ENCODE assay signal across 8 cellular contexts in genomic region chr10:102744374-102745051, GRCh38. TPM values are rescaled to one million over a fixed set of nuclear protein-coding genes. Genes with fewer than 3 reads are reported as not detected.
DNase-seq lines count a peak whose midpoint lies in the region; ATAC-seq and TF ChIP-seq lines count a peak whose summit lies in the region.

No MANE protein-coding gene starts in this region.

- ATAC-seq in Right ventricle myocardium superior (ENCODE audit: poor library complexity) (peak; percentile 4), memory B cell (ENCODE audit: low read depth) (no peak)

- 2 to 3% methylated on average over 8 to 9 of the region's 9 CpGs for WGBS in thyroid gland, 2 donors

- peaks cover 1% of the 10 kb centered on the region for H3K9me3 Mint-ChIP-seq in memory B cell

- no peaks in the 10 kb centered on the region for H3K27me3 ChIP-seq in colonic mucosa
- no peaks in the 10 kb centered on the region for H3K27me3 ChIP-seq in thyroid gland

- H3K9me3 ChIP-seq in colonic mucosa (no peaks in the 10 kb centered on the region), thyroid gland (no peaks in the 10 kb centered on the region)

- peak overlapping the region; percentile 92 for H3K27ac Mint-ChIP-seq in memory B cell

- H3K4me3 ChIP-seq in colonic mucosa (peak overlapping the region; percentile 97), thyroid gland (replicated peaks in 1 of 3) (peak overlapping the region; percentile 43 to 74 (median 57))

- peaks cover 9% of the 10 kb centered on the region for H3K36me3 Mint-ChIP-seq in memory B cell

- H3K4me1 ChIP-seq in colonic mucosa (peaks cover 7% of the 10 kb centered on the region), thyroid gland (peaks cover 33 to 38% of the 10 kb centered on the region in 2 donors)

- H3K36me3 ChIP-seq in colonic mucosa, result no peaks in the 10 kb centered on the region
- no peaks in the 10 kb centered on the region for H3K36me3 ChIP-seq in thyroid gland

- DNase-seq in Right ventricle myocardium superior (peak; percentile 47), cardiac septum (ENCODE audit: low spot score) (no peak), OCI-M1 (lab: John Stamatoyannopoulos, UW) (peak; percentile 45), colonic mucosa (no peak), memory B cell (ENCODE audit: low spot score in 2 of 2) (no peak), thyroid gland (peak; percentile 95 to 96), cerebellum (ENCODE audit: low spot score) (no peak), cerebellar nuclear complex (lab: John Stamatoyannopoulos, UW) (no peak)

- peak in 1 of 2 donors; percentile 82 for TF ChIP-seq POLR2A in thyroid gland (IDR thresholded peaks at IDR 0.05)

- no peaks in the 10 kb centered on the region for H3K27me3 Mint-ChIP-seq in memory B cell

- peak overlapping the region; percentile 96 for H3K4me3 Mint-ChIP-seq in memory B cell

- H3K27ac ChIP-seq in colonic mucosa (peak overlapping the region; percentile 79), thyroid gland (peak overlapping the region; percentile 84 to 93 (median 90))

- intact Hi-C loops in Right ventricle myocardium superior (cut with DNase I) (no loop called here), cardiac septum (cut with DNase I) (no loop called here), colonic mucosa (cut with DNase I) (no loop called here), thyroid gland (cut with DNase I) (loop anchor here (10.0 kb wide), 1 partner anchor 70 kb away; no protein-coding TSS in a partner anchor)

- no peak for TF ChIP-seq CTCF in colonic mucosa (IDR thresholded peaks at IDR 0.05)
- no peak for TF ChIP-seq CTCF in thyroid gland (IDR thresholded peaks at IDR 0.05)

- H3K9ac ChIP-seq in colonic mucosa (ENCODE audit: low read depth in 2 of 2, low read length in 2 of 2), result peak overlapping the region; percentile 91 to 99

- H3K4me1 Mint-ChIP-seq in memory B cell, result peaks cover 31% of the 10 kb centered on the region

RNA-seq across cellular contexts. Expression of gene WBP1L, which starts 0.8 kb away (rescaled TPM):
- 19.7 TPM for total RNA-seq in Right ventricle myocardium superior
- total RNA-seq in cardiac septum, result 19.2 TPM
- total RNA-seq in colonic mucosa, result 10 to 100 TPM; 32.3 to 42.7 TPM
- 100 to 1,000 TPM; 194 to 384 (median 314) TPM for total RNA-seq in thyroid gland
- 29.6 TPM for total RNA-seq in cerebellum

RNA-seq across cellular contexts. Expression of gene SFXN2, which starts 30.1 kb away (rescaled TPM):
- total RNA-seq in Right ventricle myocardium superior (1.7 TPM), cardiac septum (2.8 TPM), colonic mucosa (10 to 100 TPM in 1 of 2 donors, 1 to 10 TPM in 1; 9.7 to 27.6 TPM), thyroid gland (10 to 100 TPM in 3 of 4 donors, 1 to 10 TPM in 1; 5.1 to 38.4 (median 20.9) TPM), cerebellum (10.1 TPM)

RNA-seq across cellular contexts. Expression of gene ARL3, which starts 30.3 kb away (rescaled TPM):
- total RNA-seq in Right ventricle myocardium superior, result 14.1 TPM
- 13.1 TPM for total RNA-seq in cardiac septum
- total RNA-seq in colonic mucosa, result 1 to 10 TPM; 4.8 to 5.6 TPM
- 10 to 100 TPM in 2 of 4 donors, 1 to 10 TPM in 2; 6.6 to 13.4 (median 10.2) TPM for total RNA-seq in thyroid gland
- 17.1 TPM for total RNA-seq in cerebellum

Comparison
In these comparisons a context has a peak if more than half of its experiments do, and no peak if none do; other contexts are left out.
1. DNase-seq: peak in Right ventricle myocardium superior (single experiment), OCI-M1 (single experiment) and thyroid gland (2 of 2); none in cardiac septum (single experiment), colonic mucosa (single experiment), memory B cell (0 of 2), cerebellum (single experiment) and cerebellar nuclear complex (0 of 2).